ENCODE assay signal across 1 cellular context in genomic region chr7:46129831-46130230, GRCh38.
TF ChIP-seq lines count a peak whose summit lies in the region.

No MANE protein-coding gene starts in this region.

TF ChIP-seq in GM23338, 12 proteins besides CTCF, POLR2A, EP300 and RAD21 (continued from another document):
- TF ChIP-seq ZNF462 (CRISPR knock-in tag; IDR thresholded peaks at IDR 0.05) (no peak), STAT1 (IDR thresholded peaks at IDR 0.05; ENCODE audit: unreplicated experiment) (no peak), NANOG (IDR thresholded peaks at IDR 0.05; ENCODE audit: borderline replicate concordance) (no peak), ZNF331 (CRISPR knock-in tag; IDR thresholded peaks at IDR 0.05; ENCODE audit: low read depth) (no peak), POLR2AphosphoS5 (IDR thresholded peaks at IDR 0.05; ENCODE audit: low read depth) (no peak), EZH2 (IDR thresholded peaks at IDR 0.05; ENCODE audit: low read depth, unreplicated experiment) (no peak), REST (IDR thresholded peaks at IDR 0.05; ENCODE audit: unreplicated experiment) (no peak)
